16 cellular contexts compared by ENCODE assay signal in the genomic region with DNA sequence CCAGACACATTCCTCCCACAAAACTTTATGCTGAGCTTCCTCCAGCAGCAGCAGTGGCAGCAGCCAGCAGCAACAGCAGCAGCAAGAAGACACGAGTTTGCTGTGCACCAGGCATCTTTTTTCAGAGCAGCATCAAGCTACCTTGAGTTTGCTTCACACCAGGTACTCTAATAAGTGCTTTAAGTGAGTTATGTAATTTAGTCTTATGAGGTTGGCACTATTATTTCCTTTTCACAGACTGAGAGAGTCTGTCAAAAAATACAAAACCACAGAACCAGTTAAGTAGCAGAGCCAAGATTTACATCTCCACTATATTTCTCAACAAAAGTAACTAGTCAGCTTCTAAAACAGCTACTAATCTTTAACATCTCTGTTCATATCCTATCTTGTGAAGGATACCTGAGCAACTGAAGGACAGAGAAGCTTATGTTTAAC. TPM values are rescaled to one million over a fixed set of nuclear protein-coding genes. Genes with fewer than 3 reads are reported as not detected.
DNase-seq lines count a peak whose midpoint lies in the region; ATAC-seq and TF ChIP-seq lines count a peak whose summit lies in the region.
"Had no signal": no experiment of that assay in that cellular context is flagged by ENCODE, and none has a peak within 500 bp of the region (broad histone marks: within the 10 kb centered on the region; RNA-seq: fewer than 3 reads in every experiment).

No MANE protein-coding gene starts in this region.

- ATAC-seq in GM18858 (IDR thresholded peaks at IDR 0.05; ENCODE audit: unreplicated experiment): no peak
- ATAC-seq: HCT116 had no signal

- dilution Hi-C loops in mammary epithelial cell (cut with HindIII; ENCODE audit: low sequenced_read_pairs): no loop called here

- H3K27ac ChIP-seq in mammary epithelial cell (ENCODE audit: insufficient read depth, low read depth, low read length): no peak overlapping the region
- peak overlapping the region; percentile 69 for H3K27ac ChIP-seq in neutrophil
- H3K27ac ChIP-seq: RWPE1 had no signal

- intact Hi-C loops in mammary epithelial cell (cut with micrococcal nuclease): no loop called here

- H3K27me3 ChIP-seq in mammary epithelial cell (ENCODE audit: insufficient read depth, low read length) (no peaks in the 10 kb centered on the region), neutrophil (no peaks in the 10 kb centered on the region)

- H3K79me2 ChIP-seq in mammary epithelial cell (ENCODE audit: insufficient read depth, low read length): peaks cover 86% of the 10 kb centered on the region

- 0% methylated on average over 1 of the region's 1 CpG for WGBS in mammary epithelial cell (ENCODE audit: low coverage, missing lambda C conversion rate)

- POLR2A ChIA-PET in activated CD4-positive, alpha-beta T cell treated with anti-CD3 and anti-CD28 coated beads, Interleukin-2, amount 10 ng/mL, durations not matched to agents 7 days and 5 days (lab: Charles Lee): no interaction called here

- peaks cover 59% of the 10 kb centered on the region for H3K4me1 Mint-ChIP-seq in activated CD4-positive, alpha-beta T cell treated with anti-CD3 and anti-CD28 coated beads, Interleukin-2, amount 10 ng/mL, durations not matched to agents 7 days and 5 days
- peaks cover 42% of the 10 kb centered on the region for H3K4me1 Mint-ChIP-seq in T-helper 1 cell treated with Interleukin-12 subunit alpha and Interleukin-12 subunit beta and Interleukin-4 antibody, amounts not matched to agents 30 μg/mL and 1 μg/mL, for 36 hours (ENCODE audit: low read depth)

- no peak overlapping the region for H3K4me2 ChIP-seq in mammary epithelial cell (ENCODE audit: insufficient read depth, low read depth, low read length)

- TF ChIP-seq CTCF in mammary epithelial cell (conservative IDR thresholded peaks at IDR 0.05 in 1 of 2, IDR thresholded peaks at IDR 0.05 in 1 of 2; ENCODE audit: extremely low read depth in 1 of 2, insufficient read depth in 1 of 2, low read depth in 1 of 2, low read length in 2 of 2): no peak
- TF ChIP-seq CTCF in neutrophil (IDR thresholded peaks at IDR 0.05): no peak

- no peaks in the 10 kb centered on the region for H4K20me1 ChIP-seq in mammary epithelial cell (ENCODE audit: insufficient read depth, low read length)

- no peak overlapping the region for H3K9ac ChIP-seq in mammary epithelial cell (ENCODE audit: insufficient read depth, low read length)

- no peaks in the 10 kb centered on the region for H3K9me3 ChIP-seq in mammary epithelial cell (replicated peaks; ENCODE audit: insufficient read depth, low read length)
- no peaks in the 10 kb centered on the region for H3K9me3 ChIP-seq in neutrophil
- H3K9me3 ChIP-seq: Caco-2, thoracic aorta had no signal

- CTCF ChIA-PET in activated CD4-positive, alpha-beta T cell treated with anti-CD3 and anti-CD28 coated beads, Interleukin-2, amount 10 ng/mL, durations not matched to agents 7 days and 5 days (lab: Charles Lee): interaction anchor here (0.6 to 0.9 kb wide), 2 partner anchors 17 to 135 kb away, joined by 3 to 4 read pairs; no protein-coding TSS in a partner anchor
- CTCF ChIA-PET in mammary epithelial cell (lab: Charles Lee; ENCODE audit: low non-redundant PET): no interaction called here

- H2AFZ ChIP-seq in mammary epithelial cell (ENCODE audit: low read depth, low read length): no peak overlapping the region

- H3K27ac Mint-ChIP-seq in activated CD4-positive, alpha-beta T cell treated with anti-CD3 and anti-CD28 coated beads, Interleukin-2, amount 10 ng/mL, durations not matched to agents 7 days and 5 days: peak overlapping the region; percentile 80
- peak overlapping the region; percentile 68 for H3K27ac Mint-ChIP-seq in T-helper 1 cell treated with Interleukin-12 subunit alpha and Interleukin-12 subunit beta and Interleukin-4 antibody, amounts not matched to agents 30 μg/mL and 1 μg/mL, for 36 hours

- peaks cover 58% of the 10 kb centered on the region for H3K36me3 Mint-ChIP-seq in activated CD4-positive, alpha-beta T cell treated with anti-CD3 and anti-CD28 coated beads, Interleukin-2, amount 10 ng/mL, durations not matched to agents 7 days and 5 days (ENCODE audit: low read depth)
- peaks cover 32% of the 10 kb centered on the region for H3K36me3 Mint-ChIP-seq in T-helper 1 cell treated with Interleukin-12 subunit alpha and Interleukin-12 subunit beta and Interleukin-4 antibody, amounts not matched to agents 30 μg/mL and 1 μg/mL, for 36 hours (ENCODE audit: low read depth)

- H3K4me1 ChIP-seq in mammary epithelial cell (ENCODE audit: insufficient read depth, low read length): no peaks in the 10 kb centered on the region
- H3K4me1 ChIP-seq in neutrophil (ENCODE audit: control insufficient read depth in 1 of 2, insufficient read depth in 1 of 2, low read depth in 1 of 2, low read length in 1 of 2): peaks cover 19 to 34% of the 10 kb centered on the region in 2 experiments
- H3K4me1 ChIP-seq: Caco-2 had no signal

- H3K36me3 ChIP-seq in mammary epithelial cell (ENCODE audit: insufficient read depth, low read length) (no peaks in the 10 kb centered on the region), neutrophil (peaks cover 5% of the 10 kb centered on the region)
- H3K36me3 ChIP-seq: thoracic aorta had no signal

- no peaks in the 10 kb centered on the region for H3K9me3 Mint-ChIP-seq in activated CD4-positive, alpha-beta T cell treated with anti-CD3 and anti-CD28 coated beads, Interleukin-2, amount 10 ng/mL, durations not matched to agents 7 days and 5 days
- H3K9me3 Mint-ChIP-seq in T-helper 1 cell treated with Interleukin-12 subunit alpha and Interleukin-12 subunit beta and Interleukin-4 antibody, amounts not matched to agents 30 μg/mL and 1 μg/mL, for 36 hours: no peaks in the 10 kb centered on the region

- no peak for DNase-seq in activated CD4-positive, alpha-beta T cell treated with anti-CD3 and anti-CD28 coated beads, Interleukin-2, amount 10 ng/mL, durations not matched to agents 7 days and 5 days
- no peak for DNase-seq in activated CD4-positive, alpha-beta T cell treated with anti-CD3 and anti-CD28 coated beads for 1 hour
- DNase-seq in mammary epithelial cell: peak; percentile 3
- no peak for DNase-seq in DMS79 treated with DMSO at 0.1 percent for 48 hours (lab: John Stamatoyannopoulos, UW)
- DNase-seq in ecto neural progenitor cell (ENCODE audit: low spot score): no peak
- DNase-seq: amygdala, Caco-2, cortex of kidney, NCI-H2029, NCI-H526 had no signal

- H3K4me3 Mint-ChIP-seq in activated CD4-positive, alpha-beta T cell treated with anti-CD3 and anti-CD28 coated beads, Interleukin-2, amount 10 ng/mL, durations not matched to agents 7 days and 5 days: no peak overlapping the region
- H3K4me3 Mint-ChIP-seq in T-helper 1 cell treated with Interleukin-12 subunit alpha and Interleukin-12 subunit beta and Interleukin-4 antibody, amounts not matched to agents 30 μg/mL and 1 μg/mL, for 36 hours: no peak overlapping the region

- BruUV-seq in mammary epithelial cell (replicated peaks; lab: Mats Ljungman, UMichigan): no TSS peak

- H3K27me3 Mint-ChIP-seq in activated CD4-positive, alpha-beta T cell treated with anti-CD3 and anti-CD28 coated beads, Interleukin-2, amount 10 ng/mL, durations not matched to agents 7 days and 5 days: no peaks in the 10 kb centered on the region
- H3K27me3 Mint-ChIP-seq in T-helper 1 cell treated with Interleukin-12 subunit alpha and Interleukin-12 subunit beta and Interleukin-4 antibody, amounts not matched to agents 30 μg/mL and 1 μg/mL, for 36 hours (ENCODE audit: low read depth): no peaks in the 10 kb centered on the region

- H3K4me3 ChIP-seq in mammary epithelial cell (replicated peaks in 1 of 3; ENCODE audit: insufficient read depth in 1 of 3, low read depth in 2 of 3, low read length in 3 of 3) (no peak overlapping the region), neutrophil (ENCODE audit: low read depth in 1 of 2, low read length in 1 of 2) (no peak overlapping the region)
- H3K4me3 ChIP-seq: thoracic aorta had no signal

- in situ Hi-C loops in mammary epithelial cell (cut with MboI; ENCODE audit: low sequenced_read_pairs in 2 of 2): no loop called here

RNA-seq across cellular contexts. Expression of gene RANBP9, which starts 23.7 kb away (rescaled TPM):
- 10 to 100 TPM; 51.1 to 56.1 TPM for total RNA-seq in activated CD4-positive, alpha-beta T cell treated with anti-CD3 and anti-CD28 coated beads, Interleukin-2, amount 10 ng/mL, durations not matched to agents 7 days and 5 days
- total RNA-seq in mammary epithelial cell: 10 to 100 TPM; 26.7 to 44.4 TPM
- polyA plus RNA-seq in mammary epithelial cell: 22.9 TPM
- 29.4 TPM for polyA minus RNA-seq in mammary epithelial cell
